In genomic region chr3:72044231-72044935, GRCh38 we compare ENCODE assay signal across 23 cellular contexts.
DNase-seq lines count a peak whose midpoint lies in the region; ATAC-seq, FAIRE-seq and TF ChIP-seq lines count a peak whose summit lies in the region.
"Had no signal": no experiment of that assay in that cellular context is flagged by ENCODE, and none has a peak within 500 bp of the region (broad histone marks: within the 10 kb centered on the region; RNA-seq: fewer than 3 reads in every experiment).

No MANE protein-coding gene starts in this region.

- no peaks in the 10 kb centered on the region for H3K36me3 Mint-ChIP-seq in astrocyte (ENCODE audit: low read depth, unreplicated experiment)
- H3K36me3 Mint-ChIP-seq: naive thymus-derived CD8-positive, alpha-beta T cell had no signal

- no peak for ATAC-seq in GM21515 (IDR thresholded peaks at IDR 0.05; ENCODE audit: unreplicated experiment)
- ATAC-seq: gastroesophageal sphincter; naive thymus-derived CD8-positive, alpha-beta T cell; upper lobe of right lung had no signal

- H3K4me3 ChIP-seq in astrocyte (ENCODE audit: insufficient read depth, low read depth, low read length) (no peak overlapping the region), foreskin fibroblast (ENCODE audit: low read depth in 1 of 2, low read length in 2 of 2) (no peak overlapping the region), smooth muscle cell (no peak overlapping the region), testis (no peak overlapping the region)
- H3K4me3 ChIP-seq: BLaER1, colonic mucosa, gastroesophageal sphincter, stomach, upper lobe of right lung had no signal

- peaks cover 3% of the 10 kb centered on the region for H3K9me3 Mint-ChIP-seq in astrocyte (ENCODE audit: unreplicated experiment)
- H3K9me3 Mint-ChIP-seq: naive thymus-derived CD8-positive, alpha-beta T cell had no signal

- H3K4me2 ChIP-seq in astrocyte (ENCODE audit: low read length) (no peak overlapping the region), smooth muscle cell (peak overlapping the region; percentile 28)
- H3K4me2 ChIP-seq: BLaER1 had no signal

- H3K4me1 ChIP-seq in astrocyte (ENCODE audit: insufficient read depth, low read length) (no peaks in the 10 kb centered on the region), smooth muscle cell (ENCODE audit: low read depth) (peaks cover 3% of the 10 kb centered on the region), testis (no peaks in the 10 kb centered on the region)
- H3K4me1 ChIP-seq: colonic mucosa had no signal

- TF ChIP-seq POLR2A in GM12892 (IDR thresholded peaks at IDR 0.05; ENCODE audit: low read depth, low read length) (no peak), testis (IDR thresholded peaks at IDR 0.05) (no peak)

- no peak overlapping the region for H3K4me3 Mint-ChIP-seq in astrocyte (ENCODE audit: unreplicated experiment)
- H3K4me3 Mint-ChIP-seq: naive thymus-derived CD8-positive, alpha-beta T cell had no signal

- 53% methylated on average over 7 of the region's 7 CpGs for WGBS in smooth muscle cell (ENCODE audit: low lambda C conversion rate)
- 70 to 74% methylated on average over 7 of the region's 7 CpGs for WGBS in testis, 2 donors

- TF ChIP-seq CTCF in astrocyte (IDR thresholded peaks at IDR 0.05; ENCODE audit: insufficient read depth, low read depth, low read length) (no peak), foreskin fibroblast (IDR thresholded peaks at IDR 0.05; ENCODE audit: low read depth, low read length) (no peak), smooth muscle cell (IDR thresholded peaks at IDR 0.05; ENCODE audit: borderline replicate concordance, insufficient read depth, poor library complexity, severe bottlenecking) (no peak), testis (IDR thresholded peaks at IDR 0.05) (no peak)

- H3K9ac ChIP-seq in astrocyte (ENCODE audit: low read length) (no peak overlapping the region), smooth muscle cell (ENCODE audit: low read depth) (no peak overlapping the region)
- H3K9ac ChIP-seq: BLaER1 had no signal

- DNase-seq in GM12892 (ENCODE audit: insufficient read length), result no peak
- peak; percentile 31 for DNase-seq in astrocyte (ENCODE audit: low read depth)
- peak; percentile 14 to 40 for DNase-seq in foreskin fibroblast
- DNase-seq in smooth muscle cell (lab: John Stamatoyannopoulos, UW; ENCODE audit: unreplicated experiment), result no peak
- DNase-seq in DMS79 (lab: John Stamatoyannopoulos, UW), result no peak
- DNase-seq in testis, result no peak
- DNase-seq: activated naive CD4-positive, alpha-beta T cell; aorta; colonic mucosa; GF-D8; Karpas-422; naive thymus-derived CD8-positive, alpha-beta T cell; NCI-H1417 treated with DMSO at 0.1 percent for 48 hours; posterior cingulate gyrus; SHP77; stimulated activated CD4-positive, alpha-beta T cell treated with anti-CD3 and anti-CD28 coated beads, Interleukin-4, amount 100 ng/mL, for 1 hour; stomach; T-helper 1 cell; upper lobe of right lung had no signal

- H2AFZ ChIP-seq in astrocyte (ENCODE audit: low read depth, low read length) (no peak overlapping the region), smooth muscle cell (ENCODE audit: low read depth) (peak overlapping the region; percentile 10)

- intact Hi-C loops in testis (cut with DNase I; ENCODE audit: low total_unique reads), result no loop called here

- H3K36me3 ChIP-seq in astrocyte (ENCODE audit: insufficient read depth, low read length) (no peaks in the 10 kb centered on the region), smooth muscle cell (ENCODE audit: low read depth) (no peaks in the 10 kb centered on the region), testis (ENCODE audit: low read depth, missing control alignments) (no peaks in the 10 kb centered on the region)
- H3K36me3 ChIP-seq: BLaER1, colonic mucosa, gastroesophageal sphincter, stomach, upper lobe of right lung had no signal

- no peak overlapping the region for H3K27ac ChIP-seq in astrocyte (ENCODE audit: low read depth, low read length)
- peak overlapping the region; percentile 55 for H3K27ac ChIP-seq in smooth muscle cell (ENCODE audit: low read depth)
- H3K27ac ChIP-seq in testis, result no peak overlapping the region
- H3K27ac ChIP-seq: BLaER1, colonic mucosa, gastroesophageal sphincter, stomach, upper lobe of right lung had no signal

- FAIRE-seq in GM12892 (lab: Jason Lieb, UNC), result peak; percentile 66
- FAIRE-seq in astrocyte (lab: Jason Lieb, UNC), result no peak
- FAIRE-seq: endothelial cell of umbilical vein had no signal

- H3K79me2 ChIP-seq in astrocyte (ENCODE audit: insufficient read depth, low read length) (no peaks in the 10 kb centered on the region), smooth muscle cell (ENCODE audit: low read depth) (no peaks in the 10 kb centered on the region)

- no peaks in the 10 kb centered on the region for H4K20me1 ChIP-seq in astrocyte (ENCODE audit: insufficient read depth, low read length)
- H4K20me1 ChIP-seq in smooth muscle cell (ENCODE audit: low read depth), result no peaks in the 10 kb centered on the region
- H4K20me1 ChIP-seq: BLaER1 had no signal

- H3K9me3 ChIP-seq in astrocyte (ENCODE audit: insufficient read depth, low read depth, low read length) (no peaks in the 10 kb centered on the region), smooth muscle cell (replicated peaks; ENCODE audit: low read depth) (no peaks in the 10 kb centered on the region), testis (no peaks in the 10 kb centered on the region)
- H3K9me3 ChIP-seq: BLaER1, colonic mucosa, gastroesophageal sphincter, stomach, upper lobe of right lung had no signal

- H3F3A ChIP-seq in smooth muscle cell (ENCODE audit: low read depth), result no peaks in the 10 kb centered on the region

- peaks cover 14% of the 10 kb centered on the region for H3K4me1 Mint-ChIP-seq in astrocyte (ENCODE audit: low read depth, unreplicated experiment)

- no peak overlapping the region for H3K27ac Mint-ChIP-seq in astrocyte (ENCODE audit: unreplicated experiment)
- H3K27ac Mint-ChIP-seq: naive thymus-derived CD8-positive, alpha-beta T cell had no signal

- peaks cover 19% of the 10 kb centered on the region for H3K27me3 Mint-ChIP-seq in astrocyte (ENCODE audit: low read depth, unreplicated experiment)

- peaks cover 27% of the 10 kb centered on the region for H3K27me3 ChIP-seq in astrocyte (ENCODE audit: insufficient read depth, low read length)
- no peaks in the 10 kb centered on the region for H3K27me3 ChIP-seq in smooth muscle cell (ENCODE audit: low read depth)
- H3K27me3 ChIP-seq in testis, result no peaks in the 10 kb centered on the region
- H3K27me3 ChIP-seq: BLaER1, colonic mucosa, gastroesophageal sphincter, stomach, upper lobe of right lung had no signal

Comparison
In these comparisons a context has a peak if more than half of its experiments do, and no peak if none do; other contexts are left out.
1. DNase-seq: peak in astrocyte (single experiment) and foreskin fibroblast (2 of 2); none in GM12892 (single experiment), smooth muscle cell (single experiment), DMS79 (single experiment) and testis (single experiment).